ENCODE assay signal across 8 cellular contexts in genomic region chr14:75661499-75661814, GRCh38. TPM values are rescaled to one million over a fixed set of nuclear protein-coding genes. Genes with fewer than 3 reads are reported as not detected.
DNase-seq lines count a peak whose midpoint lies in the region; ATAC-seq and TF ChIP-seq lines count a peak whose summit lies in the region.

No MANE protein-coding gene starts in this region.

- H3K4me1 ChIP-seq in thyroid gland, result peaks cover 9 to 21% of the 10 kb centered on the region in 2 donors

- ATAC-seq in activated naive CD8-positive, alpha-beta T cell treated with anti-CD3 and anti-CD28 coated beads, Interleukin-2, amount 50 U/mL, for 24 hours, result no peak
- ATAC-seq in left lobe of liver, result peak; percentile 28

- TF ChIP-seq POLR2A in thyroid gland (IDR thresholded peaks at IDR 0.05), result no peak

- peak overlapping the region; percentile 92 for H3K27ac Mint-ChIP-seq in activated CD4-positive, alpha-beta T cell treated with anti-CD3 and anti-CD28 coated beads, Interleukin-2, amount 10 ng/mL, durations not matched to agents 24 days and 14 days
- H3K27ac Mint-ChIP-seq in activated naive CD8-positive, alpha-beta T cell treated with anti-CD3 and anti-CD28 coated beads, Interleukin-2, amount 50 U/mL, for 24 hours, result peak overlapping the region; percentile 91

- H3K36me3 Mint-ChIP-seq in activated CD4-positive, alpha-beta T cell treated with anti-CD3 and anti-CD28 coated beads, Interleukin-2, amount 10 ng/mL, durations not matched to agents 24 days and 14 days (ENCODE audit: low read depth), result peaks cover 4% of the 10 kb centered on the region
- peaks cover 7% of the 10 kb centered on the region for H3K36me3 Mint-ChIP-seq in activated naive CD8-positive, alpha-beta T cell treated with anti-CD3 and anti-CD28 coated beads, Interleukin-2, amount 50 U/mL, for 24 hours (ENCODE audit: low read depth)

- no peaks in the 10 kb centered on the region for H3K9me3 Mint-ChIP-seq in activated CD4-positive, alpha-beta T cell treated with anti-CD3 and anti-CD28 coated beads, Interleukin-2, amount 10 ng/mL, durations not matched to agents 24 days and 14 days
- H3K9me3 Mint-ChIP-seq in activated naive CD8-positive, alpha-beta T cell treated with anti-CD3 and anti-CD28 coated beads, Interleukin-2, amount 50 U/mL, for 24 hours, result no peaks in the 10 kb centered on the region

- no peaks in the 10 kb centered on the region for H3K27me3 Mint-ChIP-seq in activated CD4-positive, alpha-beta T cell treated with anti-CD3 and anti-CD28 coated beads, Interleukin-2, amount 10 ng/mL, durations not matched to agents 24 days and 14 days
- peaks cover 3% of the 10 kb centered on the region for H3K27me3 Mint-ChIP-seq in activated naive CD8-positive, alpha-beta T cell treated with anti-CD3 and anti-CD28 coated beads, Interleukin-2, amount 50 U/mL, for 24 hours

- H3K4me1 Mint-ChIP-seq in activated CD4-positive, alpha-beta T cell treated with anti-CD3 and anti-CD28 coated beads, Interleukin-2, amount 10 ng/mL, durations not matched to agents 24 days and 14 days, result peaks cover 21% of the 10 kb centered on the region
- peaks cover 29% of the 10 kb centered on the region for H3K4me1 Mint-ChIP-seq in activated naive CD8-positive, alpha-beta T cell treated with anti-CD3 and anti-CD28 coated beads, Interleukin-2, amount 50 U/mL, for 24 hours

- no peaks in the 10 kb centered on the region for H3K9me3 ChIP-seq in thyroid gland

- peaks cover 3% of the 10 kb centered on the region in 2 donors for H3K36me3 ChIP-seq in thyroid gland

- H3K27ac ChIP-seq in thyroid gland, result peak overlapping the region; percentile 71 to 85 (median 79)

- WGBS in thyroid gland, 2 donors, result 0% methylated on average over 16 to 18 of the region's 18 CpGs

- no peaks in the 10 kb centered on the region for H3K27me3 ChIP-seq in thyroid gland

- DNase-seq in activated CD4-positive, alpha-beta T cell treated with anti-CD3 and anti-CD28 coated beads, Interleukin-2, amount 10 ng/mL, durations not matched to agents 24 days and 14 days, result no peak
- DNase-seq in activated CD4-positive, alpha-beta T cell treated with anti-CD3 and anti-CD28 coated beads, Interleukin-2, amount 50 U/mL, for 1 hour, result no peak
- no peak for DNase-seq in activated naive CD8-positive, alpha-beta T cell treated with anti-CD3 and anti-CD28 coated beads, Interleukin-2, amount 50 U/mL, for 24 hours
- DNase-seq in left lobe of liver (ENCODE audit: low spot score) (no peak), thyroid gland (no peak), GM20000 (ENCODE audit: low spot score) (no peak), NCI-H187 (lab: John Stamatoyannopoulos, UW) (no peak), NCI-H1436 (lab: John Stamatoyannopoulos, UW) (no peak)

- H3K4me3 Mint-ChIP-seq in activated CD4-positive, alpha-beta T cell treated with anti-CD3 and anti-CD28 coated beads, Interleukin-2, amount 10 ng/mL, durations not matched to agents 24 days and 14 days, result peak overlapping the region; percentile 95
- H3K4me3 Mint-ChIP-seq in activated naive CD8-positive, alpha-beta T cell treated with anti-CD3 and anti-CD28 coated beads, Interleukin-2, amount 50 U/mL, for 24 hours, result peak overlapping the region; percentile 94

- intact Hi-C loops in activated CD4-positive, alpha-beta T cell treated with anti-CD3 and anti-CD28 coated beads, Interleukin-2, amount 10 ng/mL, durations not matched to agents 24 days and 14 days (cut with micrococcal nuclease), result loop anchor here (1.0 to 10.0 kb wide), 7 partner anchors 118 to 1793 kb away; partner anchors contain the start of genes AHSA1, GPATCH2L, GSTZ1 and NEK9
- intact Hi-C loops in thyroid gland (cut with DNase I), result no loop called here

- TF ChIP-seq CTCF in thyroid gland (IDR thresholded peaks at IDR 0.05), result no peak
- no peak for TF ChIP-seq CTCF in GM20000 (IDR thresholded peaks at IDR 0.05; ENCODE audit: extremely low read depth, missing control alignments)

- peak overlapping the region; percentile 74 to 94 (median 80) for H3K4me3 ChIP-seq in thyroid gland (replicated peaks in 1 of 3)

RNA-seq across cellular contexts. Expression of gene TTLL5, which starts 0.4 kb away (rescaled TPM):
- 31.7 and 35.5 TPM in 2 replicates for total RNA-seq in activated CD4-positive, alpha-beta T cell treated with anti-CD3 and anti-CD28 coated beads, Interleukin-2, amount 10 ng/mL, durations not matched to agents 24 days and 14 days
- 9.5 TPM for total RNA-seq in left lobe of liver
- 10 to 100 TPM; 31.8 to 65.1 (median 35.7) TPM for total RNA-seq in thyroid gland

RNA-seq across cellular contexts. Expression of gene ERG28, which starts 0.8 kb away (rescaled TPM):
- 20.3 and 20.6 TPM in 2 replicates for total RNA-seq in activated CD4-positive, alpha-beta T cell treated with anti-CD3 and anti-CD28 coated beads, Interleukin-2, amount 10 ng/mL, durations not matched to agents 24 days and 14 days
- total RNA-seq in left lobe of liver (17.9 TPM), thyroid gland (10 to 100 TPM; 12.1 to 17.3 (median 15.0) TPM)
